In the genomic region with DNA sequence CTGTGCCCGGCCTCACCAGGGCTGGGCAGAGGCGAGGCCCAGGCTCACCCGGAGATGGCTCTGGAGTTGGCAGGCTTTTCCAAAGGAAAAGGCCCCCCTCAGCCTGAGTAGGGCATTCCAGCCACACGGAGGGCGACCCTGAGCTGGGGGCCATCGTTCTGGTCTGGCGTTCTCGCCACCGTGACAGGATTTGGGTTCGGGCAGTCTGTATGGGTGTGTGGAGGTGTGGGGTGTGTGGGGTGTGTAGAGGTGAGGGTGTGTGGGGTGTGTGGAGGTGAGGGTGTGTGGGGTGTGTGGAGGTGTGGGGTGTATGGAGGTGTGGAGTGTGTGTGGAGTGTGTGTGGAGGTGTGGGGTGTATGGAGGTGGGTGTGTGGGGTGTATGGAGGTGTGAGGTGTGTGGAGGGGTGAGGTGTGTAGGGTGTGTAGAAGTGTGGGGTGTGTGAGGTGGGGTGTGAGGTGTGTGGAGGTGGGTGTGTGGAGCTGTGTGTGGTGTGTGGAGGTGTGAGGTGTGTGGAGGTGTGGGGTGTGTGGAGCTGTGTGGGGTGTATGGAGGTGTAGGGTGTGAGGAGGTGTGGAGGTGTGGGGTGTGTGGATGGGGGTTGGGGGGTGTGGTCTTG, we compare ENCODE assay signal across 7 cellular contexts. TPM values are rescaled to one million over a fixed set of nuclear protein-coding genes. Genes with fewer than 3 reads are reported as not detected.
"Had no signal": no experiment of that assay in that cellular context is flagged by ENCODE, and none has a peak within 500 bp of the region (broad histone marks: within the 10 kb centered on the region; RNA-seq: fewer than 3 reads in every experiment).

No MANE protein-coding gene starts in this region.

RNA-seq across cellular contexts. Expression of gene UPK3B, which starts 11.7 kb away (rescaled TPM):
- total RNA-seq: RPMI7951, SK-MEL-5 had no signal

RNA-seq across cellular contexts. Expression of gene SPDYE16, which starts 44.4 kb away (rescaled TPM):
- total RNA-seq: LHCN-M2, MCF 10A, NCI-H460, PC-9, Right ventricle myocardium inferior, RPMI7951, SK-MEL-5 had no signal
